8 cellular contexts compared by ENCODE assay signal in the genomic region with DNA sequence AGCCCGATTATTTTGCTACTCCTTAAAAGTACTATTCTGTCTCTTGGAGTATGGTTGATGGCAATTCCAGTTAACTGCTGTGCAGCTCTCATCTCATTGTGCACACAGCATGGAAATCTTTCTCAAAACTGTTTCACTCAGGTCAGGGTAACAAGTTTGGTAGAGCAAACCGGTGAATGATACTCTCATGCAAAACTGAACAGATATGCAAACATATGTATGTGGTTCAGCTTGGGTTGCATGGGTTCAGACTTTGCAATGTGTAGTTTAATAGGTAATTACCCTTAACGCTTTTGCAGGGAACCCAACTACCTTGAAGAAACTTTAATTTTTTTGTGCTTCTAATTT. TPM values are rescaled to one million over a fixed set of nuclear protein-coding genes. Genes with fewer than 3 reads are reported as not detected.
A peak's percentile ranks its signal among the peaks of the same experiment; 100 is the strongest.
DNase-seq lines count a peak whose midpoint lies in the region; ATAC-seq lines count a peak whose summit lies in the region.

No MANE protein-coding gene starts in this region.

- H3K4me3 Mint-ChIP-seq in CD4-positive, CD25-positive, alpha-beta regulatory T cell: peak overlapping the region; percentile 99 to 100 (median 100)
- peak overlapping the region; percentile 33 to 100 (median 97) for H3K4me3 Mint-ChIP-seq in naive thymus-derived CD8-positive, alpha-beta T cell

- H3K27ac Mint-ChIP-seq in CD4-positive, CD25-positive, alpha-beta regulatory T cell: peak overlapping the region in 2 of 3 donors; percentile 25 to 94
- H3K27ac Mint-ChIP-seq in naive thymus-derived CD8-positive, alpha-beta T cell: peak overlapping the region in 8 of 10 donors; percentile 11 to 94 (median 86)

- peaks cover 7 to 37% (median 29%) of the 10 kb centered on the region in 4 donors for H3K4me1 Mint-ChIP-seq in CD4-positive, CD25-positive, alpha-beta regulatory T cell
- H3K4me1 Mint-ChIP-seq in naive thymus-derived CD8-positive, alpha-beta T cell: peaks cover 11 to 34% (median 29%) of the 10 kb centered on the region in 4 donors

- POLR2A ChIA-PET in naive thymus-derived CD8-positive, alpha-beta T cell (lab: Charles Lee): no interaction called here

- H3K9ac ChIP-seq in HUES64 (ENCODE audit: low read depth, low read length): peak overlapping the region; percentile 88

- no peaks in the 10 kb centered on the region for H3K27me3 ChIP-seq in CD4-positive, CD25-positive, alpha-beta regulatory T cell (ENCODE audit: control insufficient read depth, insufficient read depth, low read length)
- no peaks in the 10 kb centered on the region for H3K27me3 ChIP-seq in HUES64 (ENCODE audit: insufficient read depth, low read length)

- peak overlapping the region; percentile 79 for H3K4me3 ChIP-seq in CD4-positive, CD25-positive, alpha-beta regulatory T cell (ENCODE audit: low read depth, low read length)
- peak overlapping the region; percentile 85 for H3K4me3 ChIP-seq in HUES64 (ENCODE audit: low read length)

- H3K36me3 Mint-ChIP-seq in CD4-positive, CD25-positive, alpha-beta regulatory T cell: peaks cover 4% of the 10 kb centered on the region
- H3K36me3 Mint-ChIP-seq in naive thymus-derived CD8-positive, alpha-beta T cell: peaks cover 0 to 5% (median 0%) of the 10 kb centered on the region in 3 donors

- ATAC-seq in CD4-positive, CD25-positive, alpha-beta regulatory T cell (ENCODE audit: low read depth in 2 of 2): no peak
- no peak for ATAC-seq in naive thymus-derived CD8-positive, alpha-beta T cell
- ATAC-seq in HG03025 (IDR thresholded peaks at IDR 0.05; ENCODE audit: low FRiP score, unreplicated experiment): no peak
- no peak for ATAC-seq in GM19455 (IDR thresholded peaks at IDR 0.05; ENCODE audit: unreplicated experiment)

- H3K4me1 ChIP-seq in CD4-positive, CD25-positive, alpha-beta regulatory T cell (ENCODE audit: control insufficient read depth, insufficient read depth, low read length, poor library complexity, severe bottlenecking): peaks cover 23% of the 10 kb centered on the region
- H3K4me1 ChIP-seq in HUES64 (ENCODE audit: insufficient read depth, low read length): peaks cover 24% of the 10 kb centered on the region

- no peaks in the 10 kb centered on the region for H3K9me3 Mint-ChIP-seq in CD4-positive, CD25-positive, alpha-beta regulatory T cell
- no peaks in the 10 kb centered on the region for H3K9me3 Mint-ChIP-seq in naive thymus-derived CD8-positive, alpha-beta T cell

- H3K36me3 ChIP-seq in CD4-positive, CD25-positive, alpha-beta regulatory T cell (ENCODE audit: control insufficient read depth, insufficient read depth, low read length): peaks cover 4% of the 10 kb centered on the region
- peaks cover 33% of the 10 kb centered on the region for H3K36me3 ChIP-seq in HUES64 (ENCODE audit: insufficient read depth, low read length)

- H3K27ac ChIP-seq in CD4-positive, CD25-positive, alpha-beta regulatory T cell (ENCODE audit: insufficient read depth, low read length, poor library complexity, severe bottlenecking): no peak overlapping the region
- H3K27ac ChIP-seq in HUES64 (ENCODE audit: low read depth, low read length) (peak overlapping the region; percentile 17), caudate nucleus (ENCODE audit: low read depth, low read length) (peak overlapping the region; percentile 80)

- no peak for DNase-seq in CD4-positive, CD25-positive, alpha-beta regulatory T cell
- DNase-seq in caudate nucleus (lab: John Stamatoyannopoulos, UW) (no peak), mesenteric fat pad (ENCODE audit: low spot score) (no peak), NCI-H1436 treated with DMSO at 0.1 percent for 48 hours (lab: John Stamatoyannopoulos, UW) (no peak)
- no peak for DNase-seq in naive thymus-derived CD8-positive, alpha-beta T cell

- no peaks in the 10 kb centered on the region for H3K9me3 ChIP-seq in CD4-positive, CD25-positive, alpha-beta regulatory T cell (ENCODE audit: control insufficient read depth in 2 of 2, low read length in 2 of 2)
- H3K9me3 ChIP-seq in HUES64 (ENCODE audit: insufficient read depth, low read depth, low read length): no peaks in the 10 kb centered on the region

- WGBS in HUES64: 65% methylated on average over 3 of the region's 3 CpGs

- peaks cover 7% of the 10 kb centered on the region for H3K27me3 Mint-ChIP-seq in CD4-positive, CD25-positive, alpha-beta regulatory T cell
- H3K27me3 Mint-ChIP-seq in naive thymus-derived CD8-positive, alpha-beta T cell: no peaks in the 10 kb centered on the region

RNA-seq across cellular contexts. Expression of gene GADD45A, which starts 2.2 kb away (rescaled TPM):
- total RNA-seq in CD4-positive, CD25-positive, alpha-beta regulatory T cell: 98.8 TPM
- 10 to 100 TPM; 24.0 to 45.2 (median 29.8) TPM for polyA plus RNA-seq in CD4-positive, CD25-positive, alpha-beta regulatory T cell
- 12.3 TPM for polyA plus RNA-seq in HUES64 (2013, experiment 1 of 2)
- 14.5 TPM for polyA plus RNA-seq in HUES64 (2013, experiment 2 of 2)
- total RNA-seq in naive thymus-derived CD8-positive, alpha-beta T cell: 10 to 100 TPM; 19.0 to 19.5 TPM
- polyA plus RNA-seq in naive thymus-derived CD8-positive, alpha-beta T cell: 10 to 100 TPM in 1 of 3 donors, 1 to 10 TPM in 2; 4.1 to 13.0 (median 5.7) TPM
- 110 TPM for total RNA-seq in mesenteric fat pad
